ENCODE assay signal across 1 cellular context in genomic region chr14:93306844-93307243, GRCh38.
TF ChIP-seq lines count a peak whose summit lies in the region.

No MANE protein-coding gene starts in this region.

TF ChIP-seq in HepG2, 621 proteins besides CTCF, POLR2A, EP300 and RAD21:
- TF ChIP-seq IRF1 (CRISPR knock-in tag; IDR thresholded peaks at IDR 0.05; ENCODE audit: low read depth) (no peak), MAFF (IDR thresholded peaks at IDR 0.05; ENCODE audit: low read depth, low read length) (peak; percentile 71), MAFK (conservative IDR thresholded peaks at IDR 0.05 in 1 of 2, IDR thresholded peaks at IDR 0.05 in 1 of 2; ENCODE audit: low read length in 2 of 2) (peak; percentile 73 to 83)
TF ChIP-seq in HepG2: peak in this region for 2.
